ENCODE assay signal across 8 cellular contexts in genomic region chr2:96265349-96265839, GRCh38.
DNase-seq lines count a peak whose midpoint lies in the region; ATAC-seq and TF ChIP-seq lines count a peak whose summit lies in the region.

No MANE protein-coding gene starts in this region.

- H3K27ac ChIP-seq in OCI-LY1 (ENCODE audit: low read depth, low read length, poor library complexity, severe bottlenecking), result peak overlapping the region; percentile 6

- H3K4me1 ChIP-seq in OCI-LY1 (ENCODE audit: insufficient read depth, low read length, severe bottlenecking), result peaks cover 35% of the 10 kb centered on the region

- no peaks in the 10 kb centered on the region for H3K9me3 ChIP-seq in OCI-LY1 (ENCODE audit: low read length)

- H3K79me2 ChIP-seq in OCI-LY1 (ENCODE audit: insufficient read depth, low read length), result peaks cover 10% of the 10 kb centered on the region; the same call in 1 of the 2 replicates

- H4K20me1 ChIP-seq in OCI-LY1 (ENCODE audit: insufficient read depth, low read length), result no peaks in the 10 kb centered on the region

- H3K4me3 ChIP-seq in GM12875 (ENCODE audit: low read depth, low read length) (peak overlapping the region; percentile 96), OCI-LY1 (ENCODE audit: low read depth, low read length, poor library complexity, severe bottlenecking) (peak overlapping the region; percentile 71), skeletal muscle cell (ENCODE audit: low read depth, low read length) (peak overlapping the region; percentile 95)

- ATAC-seq in HG02571 (IDR thresholded peaks at IDR 0.05; ENCODE audit: unreplicated experiment), result peak; percentile 10

- H3K27me3 ChIP-seq in OCI-LY1 (ENCODE audit: insufficient read depth, low read length), result no peaks in the 10 kb centered on the region

- H3K4me2 ChIP-seq in OCI-LY1 (ENCODE audit: low read length), result peak overlapping the region; percentile 92

- H3K9ac ChIP-seq in OCI-LY1 (ENCODE audit: low read length), result peak overlapping the region; percentile 74

- H3F3A ChIP-seq in OCI-LY1 (ENCODE audit: insufficient read depth, low read length), result no peaks in the 10 kb centered on the region

- peaks cover 29% of the 10 kb centered on the region for H3K36me3 ChIP-seq in OCI-LY1 (ENCODE audit: insufficient read depth, low read length)

- DNase-seq in anterior cingulate cortex (lab: John Stamatoyannopoulos, UW) (peak in 30 of 58 donors; percentile 34 to 81 (median 69)), hepatic stellate cell (ENCODE audit: low spot score) (peak; percentile 59), skeletal muscle cell (ENCODE audit: low read depth) (no peak), DMS153 (lab: John Stamatoyannopoulos, UW) (no peak), HCEC 1CT (no peak)

- H3K9me2 ChIP-seq in OCI-LY1 (ENCODE audit: low read depth, low read length), result no peaks in the 10 kb centered on the region

- TF ChIP-seq CTCF in GM12875 (IDR thresholded peaks at IDR 0.05; ENCODE audit: borderline replicate concordance, insufficient read depth, low read depth, low read length) (no peak), OCI-LY1 (IDR thresholded peaks at IDR 0.05; ENCODE audit: low read length) (no peak)

- no peak overlapping the region for H2AFZ ChIP-seq in OCI-LY1 (ENCODE audit: low read length)

Comparison
In these comparisons a context has a peak if more than half of its experiments do, and no peak if none do; other contexts are left out.
1. DNase-seq: peak in anterior cingulate cortex (30 of 58) and hepatic stellate cell (single experiment); none in skeletal muscle cell (single experiment), DMS153 (single experiment) and HCEC 1CT (single experiment).
2. Peak in every context shown above with its lines, with median percentiles within 50 percentile points of each other: H3K4me3 ChIP-seq.